28 cellular contexts compared by ENCODE assay signal in the genomic region with DNA sequence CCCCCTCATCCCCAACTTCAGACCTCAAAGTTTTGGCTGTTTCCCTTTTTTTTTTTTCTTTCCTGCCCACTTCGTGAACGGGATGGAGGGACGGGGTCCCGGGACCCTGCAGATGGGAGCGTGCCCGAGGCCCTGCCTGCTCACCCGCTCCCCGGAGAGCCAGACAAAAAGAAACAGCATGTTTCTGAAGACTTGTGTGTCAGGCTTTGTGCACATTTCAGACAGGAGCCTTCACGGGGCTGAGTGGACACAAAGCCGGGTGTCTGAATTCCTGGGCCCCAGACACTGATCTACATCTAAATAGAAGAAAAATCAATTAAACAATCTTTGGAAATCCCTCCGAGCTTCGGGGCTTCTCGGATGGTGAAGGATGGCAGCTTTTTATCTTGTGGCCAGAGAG. TPM values are rescaled to one million over a fixed set of nuclear protein-coding genes. Genes with fewer than 3 reads are reported as not detected.
DNase-seq lines count a peak whose midpoint lies in the region; ATAC-seq and TF ChIP-seq lines count a peak whose summit lies in the region.
"Had no signal": no experiment of that assay in that cellular context is flagged by ENCODE, and none has a peak within 500 bp of the region (broad histone marks: within the 10 kb centered on the region; RNA-seq: fewer than 3 reads in every experiment).

No MANE protein-coding gene starts in this region.

- ATAC-seq in activated naive CD4-positive, alpha-beta T cell treated with anti-CD3 and anti-CD28 coated beads, Interleukin-2, amount 50 U/mL, for 72 hours: no peak
- ATAC-seq: activated CD4-positive, alpha-beta T cell treated with anti-CD3 and anti-CD28 coated beads for 36 hours; esophagus mucosa; gastrocnemius medialis had no signal

- H3K4me1 ChIP-seq in colonic mucosa (no peaks in the 10 kb centered on the region), mucosa of stomach (ENCODE audit: control insufficient read depth, insufficient read depth, low read length) (peaks cover 54% of the 10 kb centered on the region)

- H3K36me3 ChIP-seq in colonic mucosa (no peaks in the 10 kb centered on the region), mucosa of stomach (ENCODE audit: control insufficient read depth, insufficient read depth, low read length) (no peaks in the 10 kb centered on the region)
- H3K36me3 ChIP-seq: brain microvascular endothelial cell, thyroid gland had no signal

- peaks cover 10% of the 10 kb centered on the region for H3K36me3 Mint-ChIP-seq in activated naive CD4-positive, alpha-beta T cell treated with anti-CD3 and anti-CD28 coated beads, Interleukin-2, amount 50 U/mL, for 24 hours
- peaks cover 0 to 5% of the 10 kb centered on the region in 2 donors for H3K36me3 Mint-ChIP-seq in activated naive CD4-positive, alpha-beta T cell treated with anti-CD3 and anti-CD28 coated beads, Interleukin-2, amount 50 U/mL, for 72 hours

- peaks cover 23% of the 10 kb centered on the region for H3K4me1 Mint-ChIP-seq in activated naive CD4-positive, alpha-beta T cell treated with anti-CD3 and anti-CD28 coated beads, Interleukin-2, amount 50 U/mL, for 24 hours

- intact Hi-C loops in colonic mucosa (cut with DNase I): no loop called here

- H3K9me3 Mint-ChIP-seq in activated naive CD4-positive, alpha-beta T cell treated with anti-CD3 and anti-CD28 coated beads, Interleukin-2, amount 50 U/mL, for 24 hours: no peaks in the 10 kb centered on the region
- no peaks in the 10 kb centered on the region for H3K9me3 Mint-ChIP-seq in activated naive CD4-positive, alpha-beta T cell treated with anti-CD3 and anti-CD28 coated beads, Interleukin-2, amount 50 U/mL, for 72 hours
- H3K9me3 Mint-ChIP-seq: CD8-positive, alpha-beta memory T cell; T-helper 1 cell treated with Interleukin-12 subunit alpha and Interleukin-12 subunit beta and Interleukin-4 antibody, amounts not matched to agents 30 μg/mL and 1 μg/mL, for 36 hours had no signal

- H3K4me3 ChIP-seq in colonic mucosa (no peak overlapping the region), mucosa of stomach (ENCODE audit: low read length) (no peak overlapping the region)
- H3K4me3 ChIP-seq: gastrocnemius medialis, thyroid gland had no signal

- peak overlapping the region; percentile 12 for H3K27ac Mint-ChIP-seq in activated naive CD4-positive, alpha-beta T cell treated with anti-CD3 and anti-CD28 coated beads, Interleukin-2, amount 50 U/mL, for 24 hours
- no peak overlapping the region for H3K27ac Mint-ChIP-seq in activated naive CD4-positive, alpha-beta T cell treated with anti-CD3 and anti-CD28 coated beads, Interleukin-2, amount 50 U/mL, for 72 hours
- H3K27ac Mint-ChIP-seq: activated CD4-positive, alpha-beta T cell treated with anti-CD3 and anti-CD28 coated beads for 36 hours; T-helper 1 cell treated with Interleukin-12 subunit alpha and Interleukin-12 subunit beta and Interleukin-4 antibody, amounts not matched to agents 30 μg/mL and 1 μg/mL, for 36 hours had no signal

- H3K9ac ChIP-seq in colonic mucosa (ENCODE audit: low read depth in 2 of 2, low read length in 2 of 2) (no peak overlapping the region), mucosa of stomach (ENCODE audit: low read length) (peak overlapping the region; percentile 58)

- no peak for DNase-seq in activated naive CD4-positive, alpha-beta T cell treated with anti-CD3 and anti-CD28 coated beads, Interleukin-2, amount 50 U/mL, for 72 hours (ENCODE audit: low spot score in 2 of 2)
- DNase-seq in colonic mucosa (no peak), NCI-H1048 (lab: John Stamatoyannopoulos, UW) (no peak), nucleus accumbens (lab: John Stamatoyannopoulos, UW) (no peak), DMS 273 (lab: John Stamatoyannopoulos, UW; ENCODE audit: unreplicated experiment) (no peak), H4 (ENCODE audit: low spot score) (no peak)
- DNase-seq: activated CD4-positive, alpha-beta T cell treated with anti-CD3 and anti-CD28 coated beads for 36 hours; activated effector memory CD4-positive, alpha-beta T cell treated with anti-CD3 and anti-CD28 coated beads, Interleukin-2, amount 50 U/mL, for 16 hours; brain microvascular endothelial cell; CD8-positive, alpha-beta memory T cell; effector CD8-positive, alpha-beta T cell; gastrocnemius medialis; hypothalamus; Kasumi-1; NCI-H1694; NCI-H2171 treated with DMSO at 0.1 percent for 48 hours; NCI-H69; occipital lobe; stimulated activated CD4-positive, alpha-beta T cell treated with anti-CD3 and anti-CD28 coated beads, Interleukin-12 subunit alpha, Interleukin-12 subunit beta, amount 100 ng/mL, for 4 hours; stimulated activated CD4-positive, alpha-beta T cell treated with anti-CD3 and anti-CD28 coated beads, Interleukin-4, amount 100 ng/mL, for 4 hours; stimulated activated naive CD4-positive, alpha-beta T cell treated with Interleukin-2 at 50 U/mL for 16 hours; thyroid gland had no signal

- TF ChIP-seq CTCF in colonic mucosa (IDR thresholded peaks at IDR 0.05): no peak

- H3K9me3 ChIP-seq in colonic mucosa (no peaks in the 10 kb centered on the region), mucosa of stomach (ENCODE audit: control insufficient read depth, low read length) (no peaks in the 10 kb centered on the region)
- H3K9me3 ChIP-seq: gastrocnemius medialis, thyroid gland had no signal

- H3K27ac ChIP-seq in colonic mucosa: peak overlapping the region; percentile 32
- H3K27ac ChIP-seq: 22Rv1, brain microvascular endothelial cell, thyroid gland had no signal

- no peaks in the 10 kb centered on the region for H3K27me3 ChIP-seq in colonic mucosa
- H3K27me3 ChIP-seq in mucosa of stomach (ENCODE audit: control insufficient read depth, insufficient read depth, low read length): no peaks in the 10 kb centered on the region
- H3K27me3 ChIP-seq: brain microvascular endothelial cell, gastrocnemius medialis, thyroid gland had no signal

- no peaks in the 10 kb centered on the region for H3K27me3 Mint-ChIP-seq in activated naive CD4-positive, alpha-beta T cell treated with anti-CD3 and anti-CD28 coated beads, Interleukin-2, amount 50 U/mL, for 24 hours
- H3K27me3 Mint-ChIP-seq: activated CD4-positive, alpha-beta T cell treated with anti-CD3 and anti-CD28 coated beads for 36 hours; CD8-positive, alpha-beta memory T cell had no signal

- no peak overlapping the region for H3K4me3 Mint-ChIP-seq in activated naive CD4-positive, alpha-beta T cell treated with anti-CD3 and anti-CD28 coated beads, Interleukin-2, amount 50 U/mL, for 24 hours
- H3K4me3 Mint-ChIP-seq: activated CD4-positive, alpha-beta T cell treated with anti-CD3 and anti-CD28 coated beads for 36 hours; T-helper 1 cell treated with Interleukin-12 subunit alpha and Interleukin-12 subunit beta and Interleukin-4 antibody, amounts not matched to agents 30 μg/mL and 1 μg/mL, for 36 hours had no signal

RNA-seq across cellular contexts. Expression of gene PGPEP1, which starts 4.1 kb away (rescaled TPM):
- total RNA-seq in activated naive CD4-positive, alpha-beta T cell treated with anti-CD3 and anti-CD28 coated beads, Interleukin-2, amount 50 U/mL, for 72 hours: 10 to 100 TPM; 38.3 to 47.2 TPM
- total RNA-seq in colonic mucosa: 10 to 100 TPM; 62.6 to 99.0 TPM
- total RNA-seq in H4 (2014; rRNA removed; shearing (Covaris generic)): 2.9 and 12.1 TPM in 2 replicates

RNA-seq across cellular contexts. Expression of gene LSM4, which starts 21.7 kb away (rescaled TPM):
- total RNA-seq in activated naive CD4-positive, alpha-beta T cell treated with anti-CD3 and anti-CD28 coated beads, Interleukin-2, amount 50 U/mL, for 72 hours: 100 to 1,000 TPM; 280 to 379 TPM
- total RNA-seq in colonic mucosa: 100 to 1,000 TPM; 128 to 308 TPM
- total RNA-seq in H4 (2014; rRNA removed; shearing (Covaris generic)): 349 and 397 TPM in 2 replicates

RNA-seq across cellular contexts. Expression of gene GDF15, which starts 41.4 kb away (rescaled TPM):
- 1 to 10 TPM in 1 of 2 donors, under 1 TPM in 1; 0.29 to 1.4 TPM for total RNA-seq in activated naive CD4-positive, alpha-beta T cell treated with anti-CD3 and anti-CD28 coated beads, Interleukin-2, amount 50 U/mL, for 72 hours
- total RNA-seq in colonic mucosa: 100 to 1,000 TPM; 120 to 159 TPM
- 376 and 378 TPM in 2 replicates for total RNA-seq in H4 (2014; rRNA removed; shearing (Covaris generic))
- total RNA-seq: activated CD4-positive, alpha-beta T cell treated with anti-CD3 and anti-CD28 coated beads for 36 hours; occipital lobe had no signal

RNA-seq across cellular contexts. Expression of gene LRRC25, which starts 52.9 kb away (rescaled TPM):
- total RNA-seq in activated naive CD4-positive, alpha-beta T cell treated with anti-CD3 and anti-CD28 coated beads, Interleukin-2, amount 50 U/mL, for 72 hours: not detected
- 1 to 10 TPM; 1.4 to 3.9 TPM for total RNA-seq in colonic mucosa
- 0.06 and 0.35 TPM in 2 replicates for total RNA-seq in H4 (2014; rRNA removed; shearing (Covaris generic))
- total RNA-seq: activated CD4-positive, alpha-beta T cell treated with anti-CD3 and anti-CD28 coated beads for 36 hours; RPMI7951 had no signal

Comparison
In these comparisons a context has a peak if more than half of its experiments do, and no peak if none do; other contexts are left out.
1. RNA of gene GDF15, which starts 41.4 kb away (total RNA-seq): 376 to 378 TPM in H4 and 120 to 159 TPM in colonic mucosa; 0.29 to 1.4 TPM in activated naive CD4-positive, alpha-beta T cell treated with anti-CD3 and anti-CD28 coated beads, Interleukin-2, amount 50 U/mL, for 72 hours; every median in the first group is over 10 times any median in the second.